14 cellular contexts compared by ENCODE assay signal in genomic region chr20:37714973-37715657, GRCh38. TPM values are rescaled to one million over a fixed set of nuclear protein-coding genes. Genes with fewer than 3 reads are reported as not detected.
DNase-seq lines count a peak whose midpoint lies in the region; ATAC-seq and TF ChIP-seq lines count a peak whose summit lies in the region.
"Had no signal": no experiment of that assay in that cellular context is flagged by ENCODE, and none has a peak within 500 bp of the region (broad histone marks: within the 10 kb centered on the region; RNA-seq: fewer than 3 reads in every experiment).

No MANE protein-coding gene starts in this region.

- H3K36me3 Mint-ChIP-seq in endothelial cell (ENCODE audit: low read depth, unreplicated experiment): peaks cover 4% of the 10 kb centered on the region
- peaks cover 10 to 27% of the 10 kb centered on the region in 2 donors for H3K36me3 Mint-ChIP-seq in stimulated activated naive B cell treated with anti-CD40 and anti-IgM and Interleukin-4, amounts not matched to agents 10 μg/mL and 1 μg/mL and 100 μg/mL, for 72 hours

- ATAC-seq in stimulated activated naive B cell treated with anti-CD40 and anti-IgM and Interleukin-4, amounts not matched to agents 10 μg/mL and 1 μg/mL and 100 μg/mL, for 72 hours (replicated peaks): no peak
- ATAC-seq in HG03469 (IDR thresholded peaks at IDR 0.05; ENCODE audit: unreplicated experiment) (no peak), HG03108 (IDR thresholded peaks at IDR 0.05; ENCODE audit: unreplicated experiment) (no peak)

- H4K20me1 ChIP-seq in osteoblast (ENCODE audit: insufficient read depth, low read length): peaks cover 29% of the 10 kb centered on the region

- H3K27me3 Mint-ChIP-seq in endothelial cell (ENCODE audit: unreplicated experiment): peaks cover 5% of the 10 kb centered on the region
- H3K27me3 Mint-ChIP-seq in stimulated activated naive B cell treated with anti-CD40 and anti-IgM and Interleukin-4, amounts not matched to agents 10 μg/mL and 1 μg/mL and 100 μg/mL, for 72 hours: no peaks in the 10 kb centered on the region
- H3K27me3 Mint-ChIP-seq: progenitor cell of endocrine pancreas had no signal

- no peak overlapping the region for H3K4me3 ChIP-seq in HEK293 (ENCODE audit: low read depth, low read length)
- H3K4me3 ChIP-seq in osteoblast (ENCODE audit: insufficient read depth, low read length): peak overlapping the region; percentile 37
- H3K4me3 ChIP-seq: Peyer's patch had no signal

- CTCF ChIA-PET in HEK293 (lab: Yijun Ruan, JAX) (interaction anchor here (0.8 to 1.5 kb wide), 2 partner anchors 12 to 99 kb away, joined by 3 to 4 read pairs; no protein-coding TSS in a partner anchor), RWPE1 (lab: Yijun Ruan, JAX) (interaction anchor here (0.6 kb wide), 1 partner anchor 1612 kb away, joined by 3 read pairs; no protein-coding TSS in a partner anchor)

- no peaks in the 10 kb centered on the region for H3K9me3 Mint-ChIP-seq in endothelial cell (ENCODE audit: unreplicated experiment)
- no peaks in the 10 kb centered on the region for H3K9me3 Mint-ChIP-seq in stimulated activated naive B cell treated with anti-CD40 and anti-IgM and Interleukin-4, amounts not matched to agents 10 μg/mL and 1 μg/mL and 100 μg/mL, for 72 hours

- H3K4me1 Mint-ChIP-seq in endothelial cell (ENCODE audit: unreplicated experiment): peaks cover 38% of the 10 kb centered on the region
- peaks cover 14 to 32% of the 10 kb centered on the region in 2 donors for H3K4me1 Mint-ChIP-seq in stimulated activated naive B cell treated with anti-CD40 and anti-IgM and Interleukin-4, amounts not matched to agents 10 μg/mL and 1 μg/mL and 100 μg/mL, for 72 hours

- no peaks in the 10 kb centered on the region for H3K36me3 ChIP-seq in HEK293 (ENCODE audit: control insufficient read depth in 2 of 2, insufficient read depth in 1 of 2, low read length in 2 of 2)
- no peaks in the 10 kb centered on the region for H3K36me3 ChIP-seq in osteoblast (ENCODE audit: insufficient read depth, low read length)
- H3K36me3 ChIP-seq: Peyer's patch had no signal

- H3K4me3 Mint-ChIP-seq in endothelial cell (ENCODE audit: unreplicated experiment): no peak overlapping the region
- no peak overlapping the region for H3K4me3 Mint-ChIP-seq in stimulated activated naive B cell treated with anti-CD40 and anti-IgM and Interleukin-4, amounts not matched to agents 10 μg/mL and 1 μg/mL and 100 μg/mL, for 72 hours

- H3K27ac ChIP-seq in HEK293 (ENCODE audit: extremely low read depth, low read depth, low read length): no peak overlapping the region
- no peak overlapping the region for H3K27ac ChIP-seq in RWPE1
- H3K27ac ChIP-seq in osteoblast (ENCODE audit: low read depth, low read length): peak overlapping the region; percentile 81
- H3K27ac ChIP-seq: Peyer's patch had no signal

- TF ChIP-seq CTCF in HEK293 (tag by site-specific recombination; IDR thresholded peaks at IDR 0.05) (no peak), RWPE1 (conservative IDR thresholded peaks at IDR 0.05; ENCODE audit: low read depth) (no peak), endothelial cell (IDR thresholded peaks at IDR 0.05; ENCODE audit: unreplicated experiment) (no peak), osteoblast (IDR thresholded peaks at IDR 0.05; ENCODE audit: extremely low read depth, low read depth, low read length) (no peak)

- H3K4me2 ChIP-seq in osteoblast (ENCODE audit: insufficient read depth, low read length): peak overlapping the region; percentile 64

- H3K9me3 ChIP-seq in HEK293 (ENCODE audit: control insufficient read depth, insufficient read depth, low read depth, low read length) (no peaks in the 10 kb centered on the region), osteoblast (ENCODE audit: low read depth, low read length) (no peaks in the 10 kb centered on the region)
- H3K9me3 ChIP-seq: Caco-2, Peyer's patch had no signal

- H3K79me2 ChIP-seq in osteoblast (ENCODE audit: insufficient read depth, low read length): peaks cover 70% of the 10 kb centered on the region

- peaks cover 11% of the 10 kb centered on the region for H3K4me1 ChIP-seq in HEK293 (ENCODE audit: control insufficient read depth, insufficient read depth, low read length)
- H3K4me1 ChIP-seq in osteoblast (ENCODE audit: insufficient read depth, low read length): peaks cover 16% of the 10 kb centered on the region

- DNase-seq in RWPE1 (ENCODE audit: low spot score) (peak; percentile 66), endothelial cell (ENCODE audit: low spot score) (no peak), osteoblast (ENCODE audit: insufficient read length, low spot score, missing footprints) (no peak), GDM1 (lab: John Stamatoyannopoulos, UW) (no peak)
- no peak for DNase-seq in stimulated activated naive B cell treated with anti-CD40 and anti-IgM and Interleukin-4, amounts not matched to agents 10 μg/mL and 1 μg/mL and 100 μg/mL, for 72 hours
- DNase-seq: anterior cingulate cortex; Caco-2; NCI-H2029 treated with DMSO at 0.1 percent for 48 hours; Peyer's patch; stimulated activated naive CD4-positive, alpha-beta T cell had no signal

- H2AFZ ChIP-seq in osteoblast (ENCODE audit: low read length): peak overlapping the region; percentile 36

- peak overlapping the region; percentile 25 for H3K27ac Mint-ChIP-seq in endothelial cell (ENCODE audit: unreplicated experiment)
- H3K27ac Mint-ChIP-seq in stimulated activated naive B cell treated with anti-CD40 and anti-IgM and Interleukin-4, amounts not matched to agents 10 μg/mL and 1 μg/mL and 100 μg/mL, for 72 hours: no peak overlapping the region
- H3K27ac Mint-ChIP-seq: progenitor cell of endocrine pancreas had no signal

- no peaks in the 10 kb centered on the region for H3K27me3 ChIP-seq in osteoblast (ENCODE audit: insufficient read depth, low read length)
- H3K27me3 ChIP-seq: Peyer's patch had no signal

- POLR2A ChIA-PET in HEK293 (lab: Yijun Ruan, JAX) (no interaction called here), RWPE1 (lab: Yijun Ruan, JAX; ENCODE audit: low non-redundant PET) (no interaction called here)

TF ChIP-seq in HEK293, 187 proteins besides CTCF, POLR2A, EP300 and RAD21 (continues in another document):
- no peak for TF ChIP-seq ZNF391 (tag by site-specific recombination; IDR thresholded peaks at IDR 0.05; ENCODE audit: borderline replicate concordance, low read depth)
- TF ChIP-seq ZNF548 (tag by site-specific recombination; IDR thresholded peaks at IDR 0.05): no peak
- TF ChIP-seq HOXC10 (CRISPR knock-in tag; IDR thresholded peaks at IDR 0.05): no peak
- TF ChIP-seq KLF8 (tag by site-specific recombination; IDR thresholded peaks at IDR 0.05): no peak
- TF ChIP-seq KLF7 (tag by site-specific recombination; IDR thresholded peaks at IDR 0.05; ENCODE audit: borderline replicate concordance): no peak
- TF ChIP-seq ZNF677 (tag by site-specific recombination; IDR thresholded peaks at IDR 0.05): no peak
- TF ChIP-seq ZNF624 (tag by site-specific recombination; IDR thresholded peaks at IDR 0.05): no peak
- peak; percentile 92 for TF ChIP-seq ATF2 (tag by site-specific recombination; IDR thresholded peaks at IDR 0.05; ENCODE audit: low read depth)
- TF ChIP-seq TRIM28 (IDR thresholded peaks at IDR 0.05; ENCODE audit: borderline replicate concordance, low read length): no peak
- no peak for TF ChIP-seq IKZF3 (tag by site-specific recombination; IDR thresholded peaks at IDR 0.05)
- TF ChIP-seq SP3 (tag by site-specific recombination; IDR thresholded peaks at IDR 0.05): no peak
- no peak for TF ChIP-seq PRDM10 (tag by site-specific recombination; IDR thresholded peaks at IDR 0.05)
- no peak for TF ChIP-seq ZNF560 (tag by site-specific recombination; IDR thresholded peaks at IDR 0.05; ENCODE audit: borderline replicate concordance)
- TF ChIP-seq ZFP37 (tag by site-specific recombination; IDR thresholded peaks at IDR 0.05): no peak
- TF ChIP-seq HOXA7 (CRISPR knock-in tag; IDR thresholded peaks at IDR 0.05; ENCODE audit: borderline replicate concordance): no peak
- TF ChIP-seq ZNF274 (IDR thresholded peaks at IDR 0.05; ENCODE audit: low read length): no peak
- TF ChIP-seq ZNF274 (tag by site-specific recombination; IDR thresholded peaks at IDR 0.05; ENCODE audit: borderline replicate concordance): no peak

RNA-seq across cellular contexts. Expression of gene CTNNBL1, which starts 21.3 kb away (rescaled TPM):
- total RNA-seq in endothelial cell (ENCODE audit: unreplicated experiment) (84.8 TPM), osteoblast (19.5 and 23.0 TPM in 2 replicates)
